ENCODE assay signal across 6 cellular contexts in the genomic region with DNA sequence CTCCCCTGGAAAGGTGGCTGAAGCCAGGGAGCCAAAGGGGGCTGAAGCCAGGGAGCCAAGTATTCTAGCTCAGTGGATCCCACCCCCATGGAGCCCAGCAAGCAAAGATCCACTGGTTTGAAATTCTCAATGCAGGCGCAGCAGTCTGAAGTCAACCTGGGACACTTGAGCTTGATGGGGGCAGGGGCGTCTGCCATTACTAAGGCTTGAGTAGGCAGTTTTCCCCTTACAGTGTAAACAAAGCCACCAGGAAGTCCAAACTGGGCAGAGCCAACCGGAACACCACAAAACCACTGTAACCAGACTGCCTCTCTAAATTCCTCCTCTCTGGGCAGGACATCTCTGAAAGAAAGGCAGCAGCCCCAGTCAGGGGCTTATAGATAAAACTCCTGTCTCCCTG.
DNase-seq lines count a peak whose midpoint lies in the region; ATAC-seq and TF ChIP-seq lines count a peak whose summit lies in the region.
"Not testable (repeated sequence)": the region's sequence is repeated elsewhere in the genome, so short reads cannot be mapped to it uniquely, and the experiment has no call there.

No MANE protein-coding gene starts in this region.

- peaks cover 15 to 20% of the 10 kb centered on the region in 2 experiments for H3K4me1 ChIP-seq in neutrophil (ENCODE audit: control insufficient read depth in 1 of 2, insufficient read depth in 1 of 2, low read depth in 1 of 2, low read length in 1 of 2)

- not testable (repeated sequence) for H3K36me3 ChIP-seq in neutrophil

- H3K27me3 ChIP-seq in neutrophil: not testable (repeated sequence)

- intact Hi-C loops in left ventricle myocardium superior (cut with micrococcal nuclease): not testable (repeated sequence)

- peak; percentile 30 for DNase-seq in GM12865 (ENCODE audit: low read depth)
- peak; percentile 11 for DNase-seq in LNCaP clone FGC (ENCODE audit: low read depth)
- peak; percentile 5 for DNase-seq in NCI-H2029 (lab: John Stamatoyannopoulos, UW)
- not testable (repeated sequence) for DNase-seq in left ventricle myocardium superior

- TF ChIP-seq CTCF in C4-2B (conservative IDR thresholded peaks at IDR 0.05); GM12865 (IDR thresholded peaks at IDR 0.05; ENCODE audit: insufficient read depth, low read depth, low read length, missing control alignments); LNCaP clone FGC (IDR thresholded peaks at IDR 0.05; ENCODE audit: control insufficient read depth, extremely low read depth, insufficient read depth); neutrophil (IDR thresholded peaks at IDR 0.05): not testable (repeated sequence)

- H3K27ac ChIP-seq in C4-2B: peak overlapping the region; percentile 68
- H3K27ac ChIP-seq in neutrophil: peak overlapping the region; percentile 64

- not testable (repeated sequence) for H3K4me3 ChIP-seq in GM12865 (ENCODE audit: low read depth, low read length); LNCaP clone FGC (ENCODE audit: low read depth, low read length); neutrophil (ENCODE audit: low read depth in 1 of 2, low read length in 1 of 2)

- H3K9me3 ChIP-seq in neutrophil: not testable (repeated sequence)

- peak; percentile 21 for ATAC-seq in left ventricle myocardium superior
